ENCODE assay signal across 18 cellular contexts in the genomic region with DNA sequence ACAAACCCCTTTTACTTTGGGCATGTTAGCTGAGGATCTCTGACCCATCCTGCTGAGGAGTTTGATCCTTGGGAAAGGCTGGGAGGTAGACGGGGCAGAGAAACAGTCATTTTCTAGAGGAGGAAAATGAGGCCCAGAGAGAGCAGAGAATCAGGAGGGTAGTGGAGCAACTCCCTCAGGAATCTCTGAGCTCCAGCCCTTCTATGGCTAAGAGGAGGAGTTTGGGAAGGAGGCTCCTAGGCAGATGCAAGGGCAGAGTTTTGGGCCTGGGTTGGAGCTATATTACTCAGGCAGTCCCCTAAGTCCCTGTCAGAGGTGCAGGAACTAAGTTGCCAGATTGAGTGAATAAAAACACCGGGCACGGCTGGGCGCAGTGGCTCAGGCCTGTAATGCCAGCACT. TPM values are rescaled to one million over a fixed set of nuclear protein-coding genes. Genes with fewer than 3 reads are reported as not detected.
DNase-seq lines count a peak whose midpoint lies in the region; ATAC-seq and TF ChIP-seq lines count a peak whose summit lies in the region.
"Had no signal": no experiment of that assay in that cellular context is flagged by ENCODE, and none has a peak within 500 bp of the region (broad histone marks: within the 10 kb centered on the region; RNA-seq: fewer than 3 reads in every experiment).

No MANE protein-coding gene starts in this region.

- H3K27ac Mint-ChIP-seq in nephron: peak overlapping the region in 2 of 3 experiments; percentile 23 to 52
- H3K27ac Mint-ChIP-seq: GM23338 had no signal

- H3K27me3 Mint-ChIP-seq in nephron (ENCODE audit: low read depth): peaks cover 5% of the 10 kb centered on the region

- H3K4me3 Mint-ChIP-seq in nephron: no peak overlapping the region
- H3K4me3 Mint-ChIP-seq: GM23338 had no signal

- no peaks in the 10 kb centered on the region for H3K4me1 Mint-ChIP-seq in nephron

- TF ChIP-seq CTCF in HEK293 (tag by site-specific recombination; IDR thresholded peaks at IDR 0.05) (no peak), VCaP (conservative IDR thresholded peaks at IDR 0.05) (no peak), nephron (IDR thresholded peaks at IDR 0.05; ENCODE audit: unreplicated experiment in 3 of 3) (no peak), stomach (IDR thresholded peaks at IDR 0.05) (no peak)

- no peaks in the 10 kb centered on the region for H3K36me3 Mint-ChIP-seq in nephron (ENCODE audit: low read depth)

- no peak overlapping the region for H3K27ac ChIP-seq in HEK293 (ENCODE audit: extremely low read depth, low read depth, low read length)
- H3K27ac ChIP-seq in VCaP: peak overlapping the region; percentile 93
- peak overlapping the region in 3 of 5 donors; percentile 1 to 40 (median 9) for H3K27ac ChIP-seq in stomach

- H3K9me3 ChIP-seq in HEK293 (ENCODE audit: control insufficient read depth, insufficient read depth, low read depth, low read length): no peaks in the 10 kb centered on the region
- no peaks in the 10 kb centered on the region for H3K9me3 ChIP-seq in stomach
- H3K9me3 ChIP-seq: MG63 had no signal

- H3K9me3 Mint-ChIP-seq in nephron: no peaks in the 10 kb centered on the region
- H3K9me3 Mint-ChIP-seq: GM23338 had no signal

- intact Hi-C loops in stomach (cut with DNase I; ENCODE audit: low total_unique reads): no loop called here

- H3K4me3 ChIP-seq in HEK293 (ENCODE audit: low read depth, low read length) (no peak overlapping the region), stomach (no peak overlapping the region)
- H3K4me3 ChIP-seq: GM23338, MG63 had no signal

- no peak for ATAC-seq in GM21723 (IDR thresholded peaks at IDR 0.05; ENCODE audit: unreplicated experiment)
- ATAC-seq: GM23338 had no signal

- no peaks in the 10 kb centered on the region for H3K4me1 ChIP-seq in HEK293 (ENCODE audit: control insufficient read depth, insufficient read depth, low read length)
- H3K4me1 ChIP-seq in stomach: peaks cover 1 to 16% (median 6%) of the 10 kb centered on the region in 4 donors

- 67 to 89% (median 77%) methylated on average over 4 of the region's 4 CpGs for WGBS in stomach, 5 donors

- POLR2A ChIA-PET in HEK293 (lab: Yijun Ruan, JAX): no interaction called here

- no peaks in the 10 kb centered on the region for H3K36me3 ChIP-seq in HEK293 (ENCODE audit: control insufficient read depth in 2 of 2, insufficient read depth in 1 of 2, low read length in 2 of 2)
- no peaks in the 10 kb centered on the region for H3K36me3 ChIP-seq in stomach
- H3K36me3 ChIP-seq: MG63 had no signal

- no peak for DNase-seq in stomach
- no peak for DNase-seq in NOMO-1 treated with DMSO at 0.1 percent for 48 hours (lab: John Stamatoyannopoulos, UW; ENCODE audit: unreplicated experiment)
- DNase-seq in RPMI8226: no peak
- DNase-seq: COR-L47, DMS153, Karpas-422, MG63, NCI-H1092, NCI-H146, NCI-H2081, NCI-H510A treated with DMSO at 0.1 percent for 48 hours, NCI-H82, SHP77 treated with DMSO at 0.1 percent for 48 hours had no signal

- H3K27me3 ChIP-seq in stomach: no peaks in the 10 kb centered on the region
- H3K27me3 ChIP-seq: MG63 had no signal

- no peak for TF ChIP-seq POLR2A in stomach (IDR thresholded peaks at IDR 0.05)

- CTCF ChIA-PET in HEK293 (lab: Yijun Ruan, JAX): interaction anchor here (0.6 to 2.3 kb wide), 4 partner anchors 28 to 166 kb away, joined by 3 to 9 read pairs (median 4); no protein-coding TSS in a partner anchor

- no peak for TF ChIP-seq EP300 in stomach (IDR thresholded peaks at IDR 0.05)

TF ChIP-seq in HEK293, 187 proteins besides CTCF, POLR2A, EP300 and RAD21:
- TF ChIP-seq, protein P1, sequence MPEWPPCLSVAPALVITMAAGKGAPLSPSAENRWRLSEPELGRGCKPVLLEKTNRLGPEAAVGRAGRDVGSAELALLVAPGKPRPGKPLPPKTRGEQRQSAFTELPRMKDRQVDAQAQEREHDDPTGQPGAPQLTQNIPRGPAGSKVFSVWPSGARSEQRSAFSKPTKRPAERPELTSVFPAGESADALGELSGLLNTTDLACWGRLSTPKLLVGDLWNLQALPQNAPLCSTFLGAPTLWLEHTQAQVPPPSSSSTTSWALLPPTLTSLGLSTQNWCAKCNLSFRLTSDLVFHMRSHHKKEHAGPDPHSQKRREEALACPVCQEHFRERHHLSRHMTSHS (tag by site-specific recombination; IDR thresholded peaks at IDR 0.05): no peak
- TF ChIP-seq PRDM4 (tag by site-specific recombination; IDR thresholded peaks at IDR 0.05) (peak; percentile 46; the same call in 1 of the 2 replicates), ZNF530 (tag by site-specific recombination; IDR thresholded peaks at IDR 0.05; ENCODE audit: low read depth) (no peak)

RNA-seq across cellular contexts. Expression of gene CYB5R3, which starts 5.5 kb away (rescaled TPM):
- 100 to 1,000 TPM in 2 of 5 donors, 10 to 100 TPM in 3; 33.6 to 156 (median 44.6) TPM for total RNA-seq in stomach
- 100 to 1,000 TPM in 1 of 3 donors, 10 to 100 TPM in 2; 75.6 to 116 (median 88.5) TPM for polyA plus RNA-seq in stomach

RNA-seq across cellular contexts. Expression of gene ATP5MGL, which starts 14.3 kb away (rescaled TPM):
- under 1 TPM in 1 of 5 donors, not detected in 4; 0.73 TPM for total RNA-seq in stomach
- not detected for polyA plus RNA-seq in stomach
- total RNA-seq: GM23338 had no signal

RNA-seq across cellular contexts. Expression of gene POLDIP3, which starts 40.0 kb away (rescaled TPM):
- total RNA-seq in stomach: 10 to 100 TPM; 21.6 to 60.8 (median 39.1) TPM
- 10 to 100 TPM; 30.2 to 36.4 (median 33.3) TPM for polyA plus RNA-seq in stomach
